In the genomic region with DNA sequence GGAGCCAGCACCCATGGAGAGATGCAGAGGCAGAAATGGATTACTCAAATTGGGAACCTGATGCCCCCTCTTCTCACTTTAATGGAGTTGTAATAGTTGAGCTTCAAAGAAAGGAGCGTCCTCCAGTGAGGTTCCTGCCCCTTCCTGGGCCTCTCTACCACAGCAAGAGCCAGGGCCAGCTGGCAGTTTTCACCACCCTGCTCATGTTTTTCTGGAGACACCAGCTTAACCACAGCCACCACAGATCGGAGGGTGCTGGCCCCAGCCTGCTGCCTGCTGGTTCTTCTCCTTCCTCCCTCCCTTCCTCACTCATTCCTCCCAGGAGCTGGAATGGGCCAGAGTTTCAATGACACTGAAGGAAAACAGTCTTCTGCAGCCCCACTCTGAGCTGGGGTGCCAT, we compare ENCODE assay signal across 11 cellular contexts. TPM values are rescaled to one million over a fixed set of nuclear protein-coding genes. Genes with fewer than 3 reads are reported as not detected.
A peak's percentile ranks its signal among the peaks of the same experiment; 100 is the strongest.
DNase-seq lines count a peak whose midpoint lies in the region; ATAC-seq and TF ChIP-seq lines count a peak whose summit lies in the region.
"Had no signal": no experiment of that assay in that cellular context is flagged by ENCODE, and none has a peak within 500 bp of the region (broad histone marks: within the 10 kb centered on the region; RNA-seq: fewer than 3 reads in every experiment).

No MANE protein-coding gene starts in this region.

- H3K36me3 Mint-ChIP-seq in T-helper 17 cell (ENCODE audit: low read depth) (peaks cover 6% of the 10 kb centered on the region), mesothelial cell of epicardium (no peaks in the 10 kb centered on the region)

- H3K4me1 ChIP-seq in fibroblast of lung (ENCODE audit: control insufficient read depth, extremely low read depth, insufficient read depth, low read length) (peaks cover 19% of the 10 kb centered on the region), vagina (peaks cover 79% of the 10 kb centered on the region)

- H3K4me3 ChIP-seq in fibroblast of lung (replicated peaks in 1 of 4; ENCODE audit: control extremely low read depth in 1 of 4, insufficient read depth in 1 of 4, low read depth in 3 of 4, low read length in 4 of 4) (no peak overlapping the region), vagina (no peak overlapping the region)
- H3K4me3 ChIP-seq: cardiac muscle cell had no signal

- no peaks in the 10 kb centered on the region for H3K79me2 ChIP-seq in fibroblast of lung (ENCODE audit: control insufficient read depth, insufficient read depth, low read length)

- H2AFZ ChIP-seq in fibroblast of lung (ENCODE audit: low read length) = no peak overlapping the region

- H4K20me1 ChIP-seq in fibroblast of lung (ENCODE audit: control insufficient read depth, extremely low read depth, insufficient read depth, low read length) = no peaks in the 10 kb centered on the region

- no peak overlapping the region for H3K4me2 ChIP-seq in fibroblast of lung (ENCODE audit: extremely low read depth, insufficient read depth, low read length)

- H3K36me3 ChIP-seq in fibroblast of lung (ENCODE audit: control insufficient read depth, insufficient read depth, low read length) = no peaks in the 10 kb centered on the region
- no peaks in the 10 kb centered on the region for H3K36me3 ChIP-seq in vagina
- H3K36me3 ChIP-seq: cardiac muscle cell had no signal

- peak; percentile 9 for DNase-seq in stimulated activated CD4-positive, alpha-beta T cell treated with anti-CD3 and anti-CD28 coated beads, Interleukin-1b, Interleukin-23, amount 100 ng/mL, for 48 hours
- DNase-seq in stimulated activated CD4-positive, alpha-beta T cell treated with anti-CD3 and anti-CD28 coated beads, Interleukin-4, amount 100 ng/mL, for 24 hours = no peak
- no peak for DNase-seq in T-helper 17 cell
- peak; percentile 76 to 77 for DNase-seq in fibroblast of lung (ENCODE audit: low read depth in 2 of 2)
- peak in 1 of 2 donors; percentile 76 for DNase-seq in vagina (ENCODE audit: extremely low spot score in 2 of 2)
- no peak for DNase-seq in NCI-H1694 (lab: John Stamatoyannopoulos, UW)
- DNase-seq in mesothelial cell of epicardium (ENCODE audit: low spot score in 2 of 2, unreplicated experiment in 2 of 2) = no peak
- DNase-seq: NCI-H2081, T1000 had no signal

- no peaks in the 10 kb centered on the region for H3K27me3 ChIP-seq in fibroblast of lung (ENCODE audit: control insufficient read depth, insufficient read depth, low read length)
- no peaks in the 10 kb centered on the region for H3K27me3 ChIP-seq in vagina

- H3K27ac Mint-ChIP-seq in T-helper 17 cell (peak overlapping the region; percentile 74), mesothelial cell of epicardium (no peak overlapping the region)

- ATAC-seq in T-helper 17 cell (peak; percentile 47), GM18498 (IDR thresholded peaks at IDR 0.05; ENCODE audit: unreplicated experiment) (no peak)

- no peaks in the 10 kb centered on the region for H3K27me3 Mint-ChIP-seq in T-helper 17 cell
- H3K27me3 Mint-ChIP-seq in mesothelial cell of epicardium (ENCODE audit: low read depth) = no peaks in the 10 kb centered on the region

- TF ChIP-seq POLR2A in vagina (IDR thresholded peaks at IDR 0.05) = no peak

- H3K4me3 Mint-ChIP-seq in T-helper 17 cell (peak overlapping the region; percentile 74), mesothelial cell of epicardium (no peak overlapping the region)

- no peak overlapping the region for H3K9ac ChIP-seq in fibroblast of lung (ENCODE audit: insufficient read depth, low read length)

- no peak overlapping the region for H3K27ac ChIP-seq in fibroblast of lung (ENCODE audit: insufficient read depth, low read length)
- H3K27ac ChIP-seq in vagina = peak overlapping the region; percentile 40
- H3K27ac ChIP-seq: cardiac muscle cell had no signal

- no peaks in the 10 kb centered on the region for H3K9me3 Mint-ChIP-seq in mesothelial cell of epicardium

- no peak for TF ChIP-seq CTCF in fibroblast of lung (conservative IDR thresholded peaks at IDR 0.05 in 1 of 2, IDR thresholded peaks at IDR 0.05 in 1 of 2; ENCODE audit: low read depth in 1 of 2, low read length in 2 of 2)
- no peak for TF ChIP-seq CTCF in vagina (IDR thresholded peaks at IDR 0.05)
- TF ChIP-seq CTCF in mesothelial cell of epicardium (IDR thresholded peaks at IDR 0.05; ENCODE audit: unreplicated experiment) = no peak

- peaks cover 35% of the 10 kb centered on the region for H3K4me1 Mint-ChIP-seq in T-helper 17 cell
- H3K4me1 Mint-ChIP-seq in mesothelial cell of epicardium = peaks cover 60% of the 10 kb centered on the region

- intact Hi-C loops in vagina (cut with DNase I) = no loop called here

- H3K9me3 ChIP-seq in T-helper 17 cell (ENCODE audit: control insufficient read depth, low read length, poor library complexity, severe bottlenecking) = no peaks in the 10 kb centered on the region
- no peaks in the 10 kb centered on the region for H3K9me3 ChIP-seq in fibroblast of lung (ENCODE audit: control insufficient read depth, insufficient read depth, low read depth, low read length)
- no peaks in the 10 kb centered on the region for H3K9me3 ChIP-seq in vagina

RNA-seq across cellular contexts. Expression of gene TRAF6, which starts 57.8 kb away (rescaled TPM):
- total RNA-seq in T-helper 17 cell = 10 to 100 TPM; 20.2 to 26.2 TPM
- total RNA-seq in fibroblast of lung = 5.6 and 6.6 TPM in 2 replicates
- 7.5 and 9.0 TPM in 2 replicates for polyA plus RNA-seq in fibroblast of lung
- 4.7 and 5.0 TPM in 2 replicates for polyA plus RNA-seq in fibroblast of lung (2012)
- polyA minus RNA-seq in fibroblast of lung (ENCODE audit: low replicate concordance) = 6.4 and 15.6 TPM in 2 replicates
- 10.6 TPM for total RNA-seq in vagina
- total RNA-seq in mesothelial cell of epicardium = 16.6 to 17.8 TPM (median 17.4 TPM) in 3 replicates

Comparison
In these comparisons a context has a peak if more than half of its experiments do, and no peak if none do; other contexts are left out.
1. DNase-seq: peak in stimulated activated CD4-positive, alpha-beta T cell treated with anti-CD3 and anti-CD28 coated beads, Interleukin-1b, Interleukin-23, amount 100 ng/mL, for 48 hours (single experiment) and fibroblast of lung (2 of 2); none in stimulated activated CD4-positive, alpha-beta T cell treated with anti-CD3 and anti-CD28 coated beads, Interleukin-4, amount 100 ng/mL, for 24 hours (single experiment), T-helper 17 cell (0 of 3), NCI-H1694 (single experiment) and mesothelial cell of epicardium (0 of 2).